9 cellular contexts compared by ENCODE assay signal in the genomic region with DNA sequence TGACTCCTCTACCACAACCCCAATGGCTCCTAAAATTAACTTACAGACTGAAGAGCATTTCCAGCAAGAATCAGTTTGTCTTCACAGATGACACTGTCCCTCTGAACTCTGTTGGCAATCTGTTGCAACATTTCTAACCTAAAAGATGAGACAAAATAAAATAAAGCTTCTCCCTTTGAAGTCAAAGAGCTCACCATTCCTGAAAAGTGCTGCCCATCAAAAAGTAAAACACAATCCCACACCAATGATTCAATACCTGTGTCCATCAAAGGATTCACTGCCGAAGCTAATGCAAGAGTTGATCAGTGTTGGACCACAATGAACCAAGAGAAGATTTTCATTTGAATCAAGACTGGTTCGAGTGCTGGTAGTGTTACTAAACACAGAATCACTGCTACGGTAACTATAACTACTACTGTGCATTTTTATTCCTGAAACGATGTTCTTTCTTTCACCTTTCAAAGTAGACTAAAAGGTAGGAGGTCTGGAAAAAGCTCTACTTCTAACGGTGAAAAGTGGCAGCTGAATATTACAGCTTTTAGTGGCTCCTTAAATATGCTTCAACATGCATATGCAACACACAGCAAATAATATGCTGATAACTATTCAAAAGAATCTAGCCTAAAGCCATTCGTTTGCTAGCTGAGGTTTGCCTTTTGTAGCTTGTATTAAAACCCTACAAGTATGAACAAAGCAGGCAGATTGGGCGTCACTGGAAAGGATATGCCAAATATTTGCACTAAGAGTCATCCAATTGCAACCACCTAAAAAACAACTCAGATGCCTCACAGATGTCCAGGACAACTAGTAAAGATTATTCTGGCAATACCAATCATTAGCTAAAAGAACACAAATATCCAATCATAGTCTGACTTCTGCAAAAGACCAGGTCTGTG. TPM values are rescaled to one million over a fixed set of nuclear protein-coding genes. Genes with fewer than 3 reads are reported as not detected.
A peak's percentile ranks its signal among the peaks of the same experiment; 100 is the strongest.
DNase-seq lines count a peak whose midpoint lies in the region; ATAC-seq and TF ChIP-seq lines count a peak whose summit lies in the region.
"Had no signal": no experiment of that assay in that cellular context is flagged by ENCODE, and none has a peak within 500 bp of the region (broad histone marks: within the 10 kb centered on the region; RNA-seq: fewer than 3 reads in every experiment).

A gene (minus strand): TSS at position 524 of the 896 bp plus-strand sequence.

- no peak within 1 kb of the TSS for H3K4me3 Mint-ChIP-seq in neural progenitor cell
- H3K4me3 Mint-ChIP-seq in T-cell = no peak within 1 kb of the TSS
- H3K4me3 Mint-ChIP-seq: dendritic cell treated with granulocyte-macrophage colony-stimulating factor and Interleukin-4, amounts not matched to agents 40 ng/mL and 50 ng/mL, for 4 days had no signal

- H4K20me1 ChIP-seq in PC-3 (ENCODE audit: low read length) (no peaks in the 10 kb centered on the region), neural progenitor cell (ENCODE audit: low read depth) (no peaks in the 10 kb centered on the region)

- H3K36me3 ChIP-seq in PC-3 (ENCODE audit: low read depth, low read length) = peaks cover 16% of the 10 kb centered on the region
- H3K36me3 ChIP-seq in esophagus muscularis mucosa = peaks cover 0 to 65% (median 38%) of the 10 kb centered on the region in 4 donors
- peaks cover 5% of the 10 kb centered on the region for H3K36me3 ChIP-seq in neural progenitor cell

- H3K4me2 ChIP-seq in PC-3 (ENCODE audit: low read length) (peak within 1 kb of the TSS; percentile 65), neural progenitor cell (no peak within 1 kb of the TSS)

- H3K27ac ChIP-seq in PC-3 (ENCODE audit: low read length) = peak within 1 kb of the TSS; percentile 77
- H3K27ac ChIP-seq in esophagus muscularis mucosa (replicated peaks in 1 of 4) = peak within 1 kb of the TSS; percentile 9 to 60 (median 34)
- H3K27ac ChIP-seq in neural progenitor cell = no peak within 1 kb of the TSS

- H3K9me3 Mint-ChIP-seq in neural progenitor cell = no peaks in the 10 kb centered on the region
- no peaks in the 10 kb centered on the region for H3K9me3 Mint-ChIP-seq in T-cell
- H3K9me3 Mint-ChIP-seq: dendritic cell treated with granulocyte-macrophage colony-stimulating factor and Interleukin-4, amounts not matched to agents 40 ng/mL and 50 ng/mL, for 4 days had no signal

- H3K79me2 ChIP-seq in PC-3 (ENCODE audit: low read length) = no peaks in the 10 kb centered on the region
- no peaks in the 10 kb centered on the region for H3K79me2 ChIP-seq in neural progenitor cell (ENCODE audit: low read depth)

- H3K36me3 Mint-ChIP-seq in neural progenitor cell = peaks cover 14% of the 10 kb centered on the region
- H3K36me3 Mint-ChIP-seq in T-cell = no peaks in the 10 kb centered on the region

- peak within 1 kb of the TSS; percentile 37 for H3K9ac ChIP-seq in PC-3 (ENCODE audit: low read length)
- no peak within 1 kb of the TSS for H3K9ac ChIP-seq in neural progenitor cell

- POLR2A ChIA-PET in PC-3 (lab: Charles Lee; ENCODE audit: unreplicated experiment) = interaction anchor here (0.6 to 0.8 kb wide), 2 partner anchors 43 to 137 kb away, joined by 4 to 5 read pairs; no protein-coding TSS in a partner anchor
- POLR2A ChIA-PET in T-cell (lab: Charles Lee) = interaction anchor here (0.6 to 0.7 kb wide), 2 partner anchors 26 to 493 kb away, joined by 3 to 10 read pairs; no protein-coding TSS in a partner anchor

- peak within 1 kb of the TSS; percentile 41 for H3K4me3 ChIP-seq in PC-3 (ENCODE audit: low read length)
- H3K4me3 ChIP-seq in esophagus muscularis mucosa = no peak within 1 kb of the TSS
- H3K4me3 ChIP-seq in neural progenitor cell = no peak within 1 kb of the TSS

- H3K9me3 ChIP-seq in PC-3 (ENCODE audit: low read length) (no peaks in the 10 kb centered on the region), esophagus muscularis mucosa (no peaks in the 10 kb centered on the region), neural progenitor cell (ENCODE audit: low read depth) (no peaks in the 10 kb centered on the region)

- BruUV-seq in PC-3 (replicated peaks; lab: Mats Ljungman, UMichigan) = TSS peak; percentile 82

- peak; percentile 88 for DNase-seq in AG09319 (ENCODE audit: extremely low read depth, low read depth)
- peak; percentile 93 for DNase-seq in PC-3
- DNase-seq in esophagus muscularis mucosa (ENCODE audit: extremely low spot score) = no peak
- DNase-seq in neural progenitor cell (ENCODE audit: low spot score) = no peak
- no peak for DNase-seq in T-cell
- DNase-seq in germinal center (ENCODE audit: low spot score) = no peak
- no peak for DNase-seq in cerebellar nuclear complex (lab: John Stamatoyannopoulos, UW)

- no peaks in the 10 kb centered on the region for H3K27me3 ChIP-seq in PC-3 (ENCODE audit: low read length)
- no peaks in the 10 kb centered on the region for H3K27me3 ChIP-seq in esophagus muscularis mucosa
- H3K27me3 ChIP-seq in neural progenitor cell = no peaks in the 10 kb centered on the region

- no peaks in the 10 kb centered on the region for H3K9me2 ChIP-seq in PC-3 (replicated peaks; ENCODE audit: low read length)

- intact Hi-C loops in PC-3 (cut with micrococcal nuclease) (loop anchor here (1.0 kb wide), 4 partner anchors 21 to 53 kb away; no protein-coding TSS in a partner anchor), esophagus muscularis mucosa (cut with DNase I) (no loop called here)

- H3K4me1 ChIP-seq in PC-3 (ENCODE audit: insufficient read depth, low read length) (peaks cover 21% of the 10 kb centered on the region), esophagus muscularis mucosa (peaks cover 3 to 41% (median 18%) of the 10 kb centered on the region in 4 donors), neural progenitor cell (no peaks in the 10 kb centered on the region)

- H3F3A ChIP-seq in PC-3 (ENCODE audit: low read length, unreplicated experiment) (no peaks in the 10 kb centered on the region), neural progenitor cell (ENCODE audit: low read depth) (peaks cover 23% of the 10 kb centered on the region)

- H3K27ac Mint-ChIP-seq in neural progenitor cell (no peak within 1 kb of the TSS), T-cell (no peak within 1 kb of the TSS)
- H3K27ac Mint-ChIP-seq: dendritic cell treated with granulocyte-macrophage colony-stimulating factor and Interleukin-4, amounts not matched to agents 40 ng/mL and 50 ng/mL, for 4 days had no signal

- no peak for TF ChIP-seq EP300 in esophagus muscularis mucosa (IDR thresholded peaks at IDR 0.05)

- H2AFZ ChIP-seq in PC-3 (ENCODE audit: low read length) (no peak within 1 kb of the TSS), neural progenitor cell (replicated peaks) (no peak within 1 kb of the TSS)

- peaks cover 5% of the 10 kb centered on the region for H3K4me1 Mint-ChIP-seq in neural progenitor cell
- no peaks in the 10 kb centered on the region for H3K4me1 Mint-ChIP-seq in T-cell

- 76% methylated on average over 7 of the region's 7 CpGs for WGBS in esophagus muscularis mucosa

- CTCF ChIA-PET in PC-3 (lab: Charles Lee) (interaction anchor here (0.5 to 1.2 kb wide), 6 partner anchors 10 to 209 kb away, joined by 3 to 4 read pairs (median 3); no protein-coding TSS in a partner anchor), T-cell (lab: Charles Lee) (interaction anchor here (0.5 to 0.6 kb wide), 2 partner anchors 17 to 683 kb away, joined by 3 to 4 read pairs; no protein-coding TSS in a partner anchor)

- no peak for TF ChIP-seq POLR2A in esophagus muscularis mucosa (IDR thresholded peaks at IDR 0.05; ENCODE audit: low read depth)

- peaks cover 2% of the 10 kb centered on the region for H3K27me3 Mint-ChIP-seq in neural progenitor cell (ENCODE audit: insufficient read depth, low read depth)
- H3K27me3 Mint-ChIP-seq in T-cell = no peaks in the 10 kb centered on the region
- H3K27me3 Mint-ChIP-seq: dendritic cell treated with granulocyte-macrophage colony-stimulating factor and Interleukin-4, amounts not matched to agents 40 ng/mL and 50 ng/mL, for 4 days had no signal

- peak; percentile 95 for ATAC-seq in PC-3
- no peak for ATAC-seq in T-cell (replicated peaks in 1 of 4)
- ATAC-seq in HG02571 (IDR thresholded peaks at IDR 0.05; ENCODE audit: unreplicated experiment) = no peak

- TF ChIP-seq CTCF in AG09319 (IDR thresholded peaks at IDR 0.05; ENCODE audit: low read depth, low read length) = no peak
- TF ChIP-seq CTCF in PC-3 (conservative IDR thresholded peaks at IDR 0.05; ENCODE audit: low read depth, low read length) = no peak
- TF ChIP-seq CTCF in esophagus muscularis mucosa (IDR thresholded peaks at IDR 0.05) = no peak
- TF ChIP-seq CTCF in neural progenitor cell (IDR thresholded peaks at IDR 0.05) = no peak

RNA-seq across cellular contexts. Expression of the gene that starts here (rescaled TPM):
- total RNA-seq in PC-3 (2014; rRNA removed) (81.5 and 90.8 TPM in 2 replicates), esophagus muscularis mucosa (100 to 1,000 TPM; 410 to 588 (median 521) TPM), neural progenitor cell (ENCODE audit: low replicate concordance) (225 and 259 TPM in 2 replicates), T-cell (10 to 100 TPM in 1 of 5 donors, 1 to 10 TPM in 4; 3.1 to 12.1 (median 7.4) TPM)

Comparison
In these comparisons a context has a peak if more than half of its experiments do, and no peak if none do; other contexts are left out.
1. DNase-seq: peak in AG09319 (single experiment) and PC-3 (single experiment); none in esophagus muscularis mucosa (single experiment), neural progenitor cell (single experiment), T-cell (0 of 34), germinal center (single experiment) and cerebellar nuclear complex (0 of 2).